ENCODE assay signal across 9 cellular contexts in the genomic region with DNA sequence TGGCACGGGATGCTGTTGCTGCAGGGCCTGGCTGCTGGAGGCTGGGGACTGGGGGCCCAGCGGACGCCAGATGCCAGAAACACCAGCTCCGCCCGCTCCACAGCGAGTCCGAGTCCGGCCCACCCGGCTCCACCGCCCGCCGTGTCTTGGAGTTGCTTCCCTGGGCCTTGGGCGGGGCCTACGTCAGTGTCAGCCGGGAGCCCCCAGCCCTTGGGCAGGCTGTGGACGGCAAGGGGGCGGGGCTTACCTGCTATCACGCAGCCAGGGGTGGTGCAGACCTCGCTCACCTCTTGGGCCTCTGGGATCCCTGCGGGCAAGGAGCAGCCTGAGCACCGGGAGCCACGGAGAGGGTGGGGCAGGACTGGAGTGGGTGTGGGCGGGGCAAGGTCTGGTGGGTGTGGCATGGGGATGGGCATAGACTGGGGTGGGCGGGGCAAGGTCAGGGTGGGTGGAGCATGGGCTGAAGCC. TPM values are rescaled to one million over a fixed set of nuclear protein-coding genes. Genes with fewer than 3 reads are reported as not detected.
A peak's percentile ranks its signal among the peaks of the same experiment; 100 is the strongest.
DNase-seq lines count a peak whose midpoint lies in the region; ATAC-seq and TF ChIP-seq lines count a peak whose summit lies in the region.
"Had no signal": no experiment of that assay in that cellular context is flagged by ENCODE, and none has a peak within 500 bp of the region (broad histone marks: within the 10 kb centered on the region; RNA-seq: fewer than 3 reads in every experiment).

No MANE protein-coding gene starts in this region.

- no peaks in the 10 kb centered on the region for H3K36me3 ChIP-seq in BJ (ENCODE audit: control insufficient read depth, insufficient read depth, low read length)
- no peaks in the 10 kb centered on the region for H3K36me3 ChIP-seq in HEK293 (ENCODE audit: control insufficient read depth in 2 of 2, insufficient read depth in 1 of 2, low read length in 2 of 2)
- H3K36me3 ChIP-seq in left lung, result no peaks in the 10 kb centered on the region

- ATAC-seq in activated naive CD4-positive, alpha-beta T cell treated with anti-CD3 and anti-CD28 coated beads, Interleukin-2, amount 50 U/mL, for 72 hours, result peak; percentile 16 to 70
- ATAC-seq in left lung (peak; percentile 75), GM18520 (IDR thresholded peaks at IDR 0.05; ENCODE audit: unreplicated experiment) (no peak), GM19467 (IDR thresholded peaks at IDR 0.05; ENCODE audit: unreplicated experiment) (no peak)

- no peaks in the 10 kb centered on the region for H3K4me1 ChIP-seq in HEK293 (ENCODE audit: control insufficient read depth, insufficient read depth, low read length)
- H3K4me1 ChIP-seq in left lung, result peaks cover 0 to 5% of the 10 kb centered on the region in 2 donors

- peaks cover 13 to 19% of the 10 kb centered on the region in 2 donors for H3K9me3 Mint-ChIP-seq in activated naive CD4-positive, alpha-beta T cell treated with anti-CD3 and anti-CD28 coated beads, Interleukin-2, amount 50 U/mL, for 72 hours

- no peak overlapping the region for H3K27ac Mint-ChIP-seq in activated naive CD4-positive, alpha-beta T cell treated with anti-CD3 and anti-CD28 coated beads, Interleukin-2, amount 50 U/mL, for 72 hours

- intact Hi-C loops in left lung (cut with DNase I), result no loop called here

- POLR2A ChIA-PET in BJ (lab: Charles Lee) (no interaction called here), HEK293 (lab: Yijun Ruan, JAX) (no interaction called here)

- H3K9me3 ChIP-seq in HEK293 (ENCODE audit: control insufficient read depth, insufficient read depth, low read depth, low read length), result no peaks in the 10 kb centered on the region
- peaks cover 0 to 18% of the 10 kb centered on the region in 2 donors for H3K9me3 ChIP-seq in left lung

- no peak for TF ChIP-seq CTCF in BJ (IDR thresholded peaks at IDR 0.05; ENCODE audit: insufficient read depth, low read depth, low read length)
- TF ChIP-seq CTCF in HEK293 (tag by site-specific recombination; IDR thresholded peaks at IDR 0.05), result no peak
- no peak for TF ChIP-seq CTCF in left lung (IDR thresholded peaks at IDR 0.05)

- H3K27me3 ChIP-seq in BJ (ENCODE audit: control insufficient read depth, insufficient read depth, low read length) (no peaks in the 10 kb centered on the region), left lung (peaks cover 0 to 9% of the 10 kb centered on the region in 2 donors)

- peaks cover 9 to 23% of the 10 kb centered on the region in 2 donors for H3K36me3 Mint-ChIP-seq in activated naive CD4-positive, alpha-beta T cell treated with anti-CD3 and anti-CD28 coated beads, Interleukin-2, amount 50 U/mL, for 72 hours

- in situ Hi-C loops in ACHN (cut with HindIII; ENCODE audit: low pct_ligation_motif_present, low pct_unique_long_range_greater_than_20kb, low sequenced_read_pairs), result no loop called here

- no peak overlapping the region for H3K27ac ChIP-seq in HEK293 (ENCODE audit: extremely low read depth, low read depth, low read length)
- H3K27ac ChIP-seq in left lung, result no peak overlapping the region

- 0 out of 2 replicates have a peak overlapping the region, but pooled peaks have one; percentile 11 for H3K4me3 ChIP-seq in BJ (ENCODE audit: low read depth, low read length)
- no peak overlapping the region for H3K4me3 ChIP-seq in HEK293 (ENCODE audit: low read depth, low read length)
- peak overlapping the region in 1 of 2 donors; percentile 21 for H3K4me3 ChIP-seq in left lung

- CTCF ChIA-PET in BJ (lab: Yijun Ruan, JAX), result no interaction called here
- CTCF ChIA-PET in HEK293 (lab: Yijun Ruan, JAX), result interaction anchor here (0.6 kb wide), 1 partner anchor 12 kb away, joined by 3 read pairs; no protein-coding TSS in a partner anchor

- DNase-seq in BJ (ENCODE audit: low read depth) (no peak), left lung (peak in 1 of 2 donors; percentile 85), foreskin melanocyte (no peak), ACHN (no peak)
- DNase-seq in activated naive CD4-positive, alpha-beta T cell treated with anti-CD3 and anti-CD28 coated beads, Interleukin-2, amount 50 U/mL, for 72 hours (ENCODE audit: low spot score in 2 of 2), result peak in 1 of 2 donors; percentile 49
- DNase-seq: RPMI8226 had no signal

TF ChIP-seq in HEK293, 187 proteins besides CTCF, POLR2A, EP300 and RAD21 (continues in another document):
- TF ChIP-seq ZNF223 (tag by site-specific recombination; IDR thresholded peaks at IDR 0.05) (no peak), SP2 (tag by site-specific recombination; IDR thresholded peaks at IDR 0.05) (peak; percentile 47), ZBTB7A (tag by site-specific recombination; IDR thresholded peaks at IDR 0.05; ENCODE audit: low read depth) (no peak), ZNF274 (IDR thresholded peaks at IDR 0.05; ENCODE audit: low read length) (no peak), ZNF274 (tag by site-specific recombination; IDR thresholded peaks at IDR 0.05; ENCODE audit: borderline replicate concordance) (no peak), ZNF670 (tag by site-specific recombination; IDR thresholded peaks at IDR 0.05; ENCODE audit: low read depth) (no peak), ZNF2 (tag by site-specific recombination; IDR thresholded peaks at IDR 0.05) (no peak), ZNF221 (tag by site-specific recombination; IDR thresholded peaks at IDR 0.05; ENCODE audit: borderline replicate concordance) (no peak), KLF8 (tag by site-specific recombination; IDR thresholded peaks at IDR 0.05) (peak; percentile 68; the same call in 1 of the 2 replicates), KLF1 (tag by site-specific recombination; IDR thresholded peaks at IDR 0.05) (peak; percentile 97), ZIC2 (tag by site-specific recombination; IDR thresholded peaks at IDR 0.05) (peak; percentile 54), ZFP41 (tag by site-specific recombination; IDR thresholded peaks at IDR 0.05; ENCODE audit: borderline replicate concordance) (no peak), ZNF404 (tag by site-specific recombination; IDR thresholded peaks at IDR 0.05) (no peak), ZNF423 (tag by site-specific recombination; IDR thresholded peaks at IDR 0.05) (no peak), YY2 (tag by site-specific recombination; IDR thresholded peaks at IDR 0.05) (no peak), ZNF747 (tag by site-specific recombination; IDR thresholded peaks at IDR 0.05) (no peak), KLF9 (tag by site-specific recombination; IDR thresholded peaks at IDR 0.05; ENCODE audit: low read depth) (peak; percentile 88), ZNF664 (tag by site-specific recombination; IDR thresholded peaks at IDR 0.05) (no peak)
- TF ChIP-seq, protein P1, sequence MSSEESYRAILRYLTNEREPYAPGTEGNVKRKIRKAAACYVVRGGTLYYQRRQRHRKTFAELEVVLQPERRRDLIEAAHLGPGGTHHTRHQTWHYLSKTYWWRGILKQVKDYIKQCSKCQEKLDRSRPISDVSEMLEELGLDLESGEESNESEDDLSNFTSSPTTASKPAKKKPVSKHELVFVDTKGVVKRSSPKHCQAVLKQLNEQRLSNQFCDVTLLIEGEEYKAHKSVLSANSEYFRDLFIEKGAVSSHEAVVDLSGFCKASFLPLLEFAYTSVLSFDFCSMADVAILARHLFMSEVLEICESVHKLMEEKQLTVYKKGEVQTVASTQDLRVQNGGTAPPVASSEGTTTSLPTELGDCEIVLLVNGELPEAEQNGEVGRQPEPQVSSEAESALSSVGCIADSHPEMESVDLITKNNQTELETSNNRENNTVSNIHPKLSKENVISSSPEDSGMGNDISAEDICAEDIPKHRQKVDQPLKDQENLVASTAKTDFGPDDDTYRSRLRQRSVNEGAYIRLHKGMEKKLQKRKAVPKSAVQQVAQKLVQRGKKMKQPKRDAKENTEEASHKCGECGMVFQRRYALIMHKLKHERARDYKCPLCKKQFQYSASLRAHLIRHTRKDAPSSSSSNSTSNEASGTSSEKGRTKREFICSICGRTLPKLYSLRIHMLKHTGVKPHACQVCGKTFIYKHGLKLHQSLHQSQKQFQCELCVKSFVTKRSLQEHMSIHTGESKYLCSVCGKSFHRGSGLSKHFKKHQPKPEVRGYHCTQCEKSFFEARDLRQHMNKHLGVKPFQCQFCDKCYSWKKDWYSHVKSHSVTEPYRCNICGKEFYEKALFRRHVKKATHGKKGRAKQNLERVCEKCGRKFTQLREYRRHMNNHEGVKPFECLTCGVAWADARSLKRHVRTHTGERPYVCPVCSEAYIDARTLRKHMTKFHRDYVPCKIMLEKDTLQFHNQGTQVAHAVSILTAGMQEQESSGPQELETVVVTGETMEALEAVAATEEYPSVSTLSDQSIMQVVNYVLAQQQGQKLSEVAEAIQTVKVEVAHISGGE (tag by site-specific recombination; conservative IDR thresholded peaks at IDR 0.05; ENCODE audit: low read depth), result no peak

RNA-seq across cellular contexts. Expression of a gene that starts 21.7 kb away (rescaled TPM):
- polyA plus RNA-seq in BJ (2011; rRNA removed), result 0.17 TPM in 1 of 2 replicates, not detected in the other
- polyA minus RNA-seq in BJ (2011; rRNA and poly(A)+ RNA removed), result not detected in 2 replicates
- 1 to 10 TPM; 1.4 to 2.5 TPM for total RNA-seq in activated naive CD4-positive, alpha-beta T cell treated with anti-CD3 and anti-CD28 coated beads, Interleukin-2, amount 50 U/mL, for 72 hours
- total RNA-seq in left lung, result 1 to 10 TPM; 3.4 TPM

RNA-seq across cellular contexts. Expression of a gene that starts 24.5 kb away (rescaled TPM):
- polyA plus RNA-seq in BJ (2011; rRNA removed), result 9.8 and 16.1 TPM in 2 replicates
- polyA minus RNA-seq in BJ (2011; rRNA and poly(A)+ RNA removed), result 8.1 and 9.2 TPM in 2 replicates
- total RNA-seq in activated naive CD4-positive, alpha-beta T cell treated with anti-CD3 and anti-CD28 coated beads, Interleukin-2, amount 50 U/mL, for 72 hours, result 10 to 100 TPM; 34.7 to 38.8 TPM
- 10 to 100 TPM; 33.2 to 43.4 TPM for total RNA-seq in left lung

RNA-seq across cellular contexts. Expression of a gene that starts 54.9 kb away (rescaled TPM):
- 11.8 and 19.3 TPM in 2 replicates for polyA plus RNA-seq in BJ (2011; rRNA removed)
- polyA minus RNA-seq in BJ (2011; rRNA and poly(A)+ RNA removed), result 10.3 and 11.1 TPM in 2 replicates
- total RNA-seq in activated naive CD4-positive, alpha-beta T cell treated with anti-CD3 and anti-CD28 coated beads, Interleukin-2, amount 50 U/mL, for 72 hours, result 100 to 1,000 TPM; 124 to 183 TPM
- total RNA-seq in left lung, result 100 to 1,000 TPM in 1 of 2 donors, 10 to 100 TPM in 1; 90.8 to 109 TPM

Comparison
In these comparisons a context has a peak if more than half of its experiments do, and no peak if none do; other contexts are left out.
1. ATAC-seq: peak in activated naive CD4-positive, alpha-beta T cell treated with anti-CD3 and anti-CD28 coated beads, Interleukin-2, amount 50 U/mL, for 72 hours (2 of 2) and left lung (single experiment); none in GM18520 (single experiment) and GM19467 (single experiment).